ENCODE assay signal across 18 cellular contexts in the genomic region with DNA sequence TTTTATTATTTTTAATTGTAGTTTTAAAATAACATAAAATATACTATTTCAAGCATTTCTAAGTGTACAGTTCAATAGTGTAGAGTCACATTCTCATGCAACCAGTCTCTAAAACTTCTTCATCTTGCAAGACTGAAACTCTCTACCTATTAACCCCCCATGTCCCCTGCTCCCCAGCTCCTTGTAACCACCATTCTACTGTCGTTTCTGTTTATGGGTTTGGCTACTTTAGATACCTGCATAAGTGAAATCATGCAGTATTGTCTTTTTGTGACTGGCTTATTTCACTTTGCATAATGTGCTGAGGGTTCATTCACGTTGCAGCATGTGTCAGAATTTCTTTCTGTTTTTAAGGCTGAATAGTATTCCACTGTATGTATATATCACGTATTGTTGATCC.
"Had no signal": no experiment of that assay in that cellular context is flagged by ENCODE, and none has a peak within 500 bp of the region (broad histone marks: within the 10 kb centered on the region; RNA-seq: fewer than 3 reads in every experiment).

No MANE protein-coding gene starts in this region.

- H3K36me3 ChIP-seq: brain microvascular endothelial cell, left lung, lower lobe of right lung, spleen, thoracic aorta, uterus had no signal

- H3K9me3 ChIP-seq: esophagus muscularis mucosa, left lung, lower lobe of right lung, spleen, thoracic aorta, uterus had no signal

- DNase-seq: activated CD8-positive, alpha-beta T cell treated with anti-CD3 and anti-CD28 coated beads, Interleukin-2, amount 10 ng/mL, durations not matched to agents 7 days and 5 days; activated naive CD4-positive, alpha-beta T cell treated with anti-CD3 and anti-CD28 coated beads for 36 hours; activated naive CD8-positive, alpha-beta T cell treated with anti-CD3 and anti-CD28 coated beads for 36 hours; brain microvascular endothelial cell; cortex of kidney; effector memory CD8-positive, alpha-beta T cell; foreskin keratinocyte; mesendoderm; spleen; stimulated activated naive CD4-positive, alpha-beta T cell treated with Interleukin-2 at 50 U/mL for 16 hours; trophoblast cell had no signal

- H3K27ac ChIP-seq: brain microvascular endothelial cell, esophagus muscularis mucosa, foreskin keratinocyte, left lung, lower lobe of right lung, spleen, thoracic aorta, uterus had no signal

- FAIRE-seq: astrocyte, endothelial cell of umbilical vein had no signal

- H3K4me3 ChIP-seq: esophagus muscularis mucosa, left lung, lower lobe of right lung, spleen, thoracic aorta, uterus had no signal

- H3K27me3 ChIP-seq: brain microvascular endothelial cell, esophagus muscularis mucosa, foreskin keratinocyte, left lung, spleen, uterus had no signal

- H3K4me1 ChIP-seq: uterus had no signal
